ENCODE assay signal across 9 cellular contexts in the genomic region with DNA sequence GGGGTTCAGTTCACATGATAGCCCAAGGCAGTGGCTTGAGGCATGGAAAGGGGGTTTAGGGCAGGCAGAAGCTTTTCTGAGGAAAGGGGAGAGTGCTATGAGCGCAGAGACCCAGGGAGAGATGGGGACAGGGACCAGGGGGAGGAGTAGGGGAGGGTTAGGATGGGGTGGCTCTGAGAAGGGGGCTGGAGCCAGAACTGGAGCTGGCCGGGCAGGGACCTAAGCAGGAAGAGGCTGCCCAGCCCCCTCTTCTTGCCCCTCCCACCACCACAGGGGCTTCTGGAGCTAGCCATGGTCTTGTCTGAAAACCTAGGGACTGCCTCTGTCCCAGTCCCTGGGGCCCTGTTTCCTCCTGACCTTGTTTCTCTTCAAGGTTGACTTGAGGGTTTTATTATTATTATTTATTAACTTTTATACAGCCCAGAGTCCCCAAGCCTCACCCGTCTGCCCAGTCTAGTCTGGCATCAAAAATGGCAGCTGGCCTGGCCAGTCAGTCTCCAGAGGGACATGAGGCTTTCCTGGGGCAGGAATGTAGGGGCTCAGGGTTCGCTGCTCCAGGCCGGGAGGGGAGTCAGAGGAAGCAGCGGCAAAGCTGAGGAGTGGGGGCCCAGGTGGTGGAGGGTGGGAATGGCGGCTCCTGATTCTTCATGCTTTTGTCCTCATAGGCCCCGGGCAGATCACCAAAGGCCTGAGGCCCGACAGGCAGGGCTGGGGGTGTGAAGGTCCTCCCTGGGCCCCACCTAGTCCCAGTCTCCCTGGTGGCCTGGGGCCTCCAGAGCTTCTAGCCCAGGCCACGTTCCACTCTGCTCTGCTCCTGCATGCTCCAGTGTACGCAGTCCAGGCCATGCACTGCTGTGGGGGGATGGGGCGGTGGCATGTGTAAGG. TPM values are rescaled to one million over a fixed set of nuclear protein-coding genes. Genes with fewer than 3 reads are reported as not detected.
DNase-seq lines count a peak whose midpoint lies in the region; ATAC-seq and TF ChIP-seq lines count a peak whose summit lies in the region.
"Had no signal": no experiment of that assay in that cellular context is flagged by ENCODE, and none has a peak within 500 bp of the region (broad histone marks: within the 10 kb centered on the region; RNA-seq: fewer than 3 reads in every experiment).

No MANE protein-coding gene starts in this region.

- no peak for TF ChIP-seq POLR2A in uterus (IDR thresholded peaks at IDR 0.05)

- peak overlapping the region in 9 of 10 donors; percentile 18 to 96 (median 89) for H3K4me3 ChIP-seq in heart right ventricle
- peak overlapping the region; percentile 77 to 89 for H3K4me3 ChIP-seq in duodenal mucosa (ENCODE audit: low read depth in 1 of 2, low read length in 2 of 2)
- peak overlapping the region; percentile 44 for H3K4me3 ChIP-seq in naive thymus-derived CD4-positive, alpha-beta T cell (ENCODE audit: low read length)
- H3K4me3 ChIP-seq in uterus: peak overlapping the region in 1 of 2 donors; percentile 24

- intact Hi-C loops in heart right ventricle (cut with DNase I): loop anchor here in 5 of 10 donors (5.0 to 10.0 kb wide), 3 partner anchors 53 to 65 kb away; a partner anchor contains a TSS
- intact Hi-C loops in Right ventricle myocardium inferior (cut with DNase I): loop anchor here (10.0 kb wide), 1 partner anchor 125 kb away; no protein-coding TSS in a partner anchor
- intact Hi-C loops in naive thymus-derived CD4-positive, alpha-beta T cell (cut with micrococcal nuclease): loop anchor here (5.0 to 10.0 kb wide), 5 partner anchors 147 to 1615 kb away; a partner anchor contains a TSS
- intact Hi-C loops in uterus (cut with DNase I; ENCODE audit: low total_unique reads): no loop called here

- CTCF ChIA-PET in naive thymus-derived CD4-positive, alpha-beta T cell (lab: Charles Lee): interaction anchor here (0.6 to 1.9 kb wide), 4 partner anchors 24 to 126 kb away, joined by 3 to 6 read pairs (median 3); no protein-coding TSS in a partner anchor

- H3K27ac ChIP-seq in heart right ventricle (peak overlapping the region in 9 of 10 donors; percentile 58 to 100 (median 99)), duodenal mucosa (ENCODE audit: low read depth, low read length) (peak overlapping the region; percentile 45), uterus (peak overlapping the region; percentile 60 to 97)
- peak overlapping the region; percentile 98 for H3K27ac ChIP-seq in naive thymus-derived CD4-positive, alpha-beta T cell (ENCODE audit: low read depth, low read length)
- H3K27ac ChIP-seq: foreskin keratinocyte had no signal

- H3K4me1 ChIP-seq in heart right ventricle (peaks cover 52 to 90% (median 78%) of the 10 kb centered on the region in 9 donors), duodenal mucosa (ENCODE audit: control insufficient read depth in 1 of 2, insufficient read depth in 2 of 2, low read length in 2 of 2) (peaks cover 78 to 86% of the 10 kb centered on the region in 2 donors), uterus (peaks cover 0 to 41% of the 10 kb centered on the region in 2 donors)
- peaks cover 64 to 69% of the 10 kb centered on the region in 2 donors for H3K4me1 ChIP-seq in naive thymus-derived CD4-positive, alpha-beta T cell (ENCODE audit: control insufficient read depth in 2 of 2, insufficient read depth in 2 of 2, low read length in 2 of 2)

- ATAC-seq in heart right ventricle: no peak
- no peak for ATAC-seq in Right ventricle myocardium inferior
- no peak for ATAC-seq in naive thymus-derived CD4-positive, alpha-beta T cell
- ATAC-seq: foreskin keratinocyte had no signal

- H3K9me3 Mint-ChIP-seq in naive thymus-derived CD4-positive, alpha-beta T cell: no peaks in the 10 kb centered on the region

- POLR2A ChIA-PET in naive thymus-derived CD4-positive, alpha-beta T cell (lab: Charles Lee): interaction anchor here (0.6 to 6.4 kb wide), 8 partner anchors 9 to 63 kb away, joined by 3 to 83 read pairs (median 8); a partner anchor contains a TSS

- 51 to 57% methylated on average over 12 of the region's 12 CpGs for WGBS in heart right ventricle, 2 donors

- H3K27me3 Mint-ChIP-seq in naive thymus-derived CD4-positive, alpha-beta T cell: no peaks in the 10 kb centered on the region

- TF ChIP-seq CTCF in heart right ventricle (IDR thresholded peaks at IDR 0.05) (no peak), uterus (IDR thresholded peaks at IDR 0.05) (no peak)

- DNase-seq in heart right ventricle (no peak), Right ventricle myocardium inferior (ENCODE audit: missing footprints) (no peak), uterus (no peak), NCI-H187 (lab: John Stamatoyannopoulos, UW) (no peak), KBM-7 (no peak)
- no peak for DNase-seq in naive thymus-derived CD4-positive, alpha-beta T cell
- DNase-seq in stimulated activated CD4-positive, alpha-beta T cell treated with anti-CD3 and anti-CD28 coated beads, Interleukin-4, amount 100 ng/mL, for 4 hours: no peak
- DNase-seq: foreskin keratinocyte had no signal

- peak overlapping the region; percentile 39 to 97 for H3K9ac ChIP-seq in duodenal mucosa (ENCODE audit: low read depth in 1 of 2, low read length in 2 of 2)

- H3K4me3 Mint-ChIP-seq in naive thymus-derived CD4-positive, alpha-beta T cell: peak overlapping the region; percentile 23 to 99 (median 56)

- peaks cover 66 to 82% (median 78%) of the 10 kb centered on the region in 7 donors for H3K4me1 Mint-ChIP-seq in naive thymus-derived CD4-positive, alpha-beta T cell

- in situ Hi-C loops in KBM-7 (cut with MboI; ENCODE audit: low pct_unique_long_range_greater_than_20kb, low sequenced_read_pairs): no loop called here

- no peaks in the 10 kb centered on the region for H3K27me3 ChIP-seq in heart right ventricle
- H3K27me3 ChIP-seq in duodenal mucosa (ENCODE audit: control insufficient read depth in 1 of 2, insufficient read depth in 2 of 2, low read length in 2 of 2): no peaks in the 10 kb centered on the region
- no peaks in the 10 kb centered on the region for H3K27me3 ChIP-seq in naive thymus-derived CD4-positive, alpha-beta T cell (ENCODE audit: control insufficient read depth in 2 of 2, insufficient read depth in 2 of 2, low read length in 2 of 2)
- H3K27me3 ChIP-seq in uterus: no peaks in the 10 kb centered on the region
- H3K27me3 ChIP-seq: foreskin keratinocyte had no signal

- H3K9me3 ChIP-seq in heart right ventricle: no peaks in the 10 kb centered on the region
- H3K9me3 ChIP-seq in duodenal mucosa (ENCODE audit: control insufficient read depth in 1 of 2, low read length in 2 of 2): no peaks in the 10 kb centered on the region
- no peaks in the 10 kb centered on the region for H3K9me3 ChIP-seq in naive thymus-derived CD4-positive, alpha-beta T cell (ENCODE audit: control insufficient read depth in 2 of 3, low read length in 3 of 3)
- H3K9me3 ChIP-seq in uterus: no peaks in the 10 kb centered on the region

- H3K27ac Mint-ChIP-seq in naive thymus-derived CD4-positive, alpha-beta T cell: peak overlapping the region in 8 of 9 donors; percentile 76 to 99 (median 92)

- peaks cover 0 to 30% (median 5%) of the 10 kb centered on the region in 5 donors for H3K36me3 Mint-ChIP-seq in naive thymus-derived CD4-positive, alpha-beta T cell

- peaks cover 0 to 57% (median 7%) of the 10 kb centered on the region in 9 donors for H3K36me3 ChIP-seq in heart right ventricle
- H3K36me3 ChIP-seq in duodenal mucosa (ENCODE audit: control insufficient read depth in 1 of 2, insufficient read depth in 2 of 2, low read length in 2 of 2): peaks cover 23 to 46% of the 10 kb centered on the region in 2 donors
- H3K36me3 ChIP-seq in naive thymus-derived CD4-positive, alpha-beta T cell (ENCODE audit: control insufficient read depth in 2 of 3, insufficient read depth in 3 of 3, low read length in 3 of 3): peaks cover 8 to 27% (median 9%) of the 10 kb centered on the region in 3 experiments
- H3K36me3 ChIP-seq in uterus: no peaks in the 10 kb centered on the region

RNA-seq across cellular contexts. Expression of a gene that starts 5.7 kb away (rescaled TPM):
- total RNA-seq in heart right ventricle (100 to 1,000 TPM in 4 of 10 donors, 10 to 100 TPM in 6; 82.6 to 147 (median 90.4) TPM), Right ventricle myocardium inferior (109 TPM), uterus (100 to 1,000 TPM in 2 of 4 donors, 10 to 100 TPM in 2; 71.2 to 119 (median 102) TPM)
- 10 to 100 TPM; 27.9 to 67.0 TPM for polyA plus RNA-seq in heart right ventricle
- 10 to 100 TPM; 55.2 to 88.7 (median 59.1) TPM for total RNA-seq in naive thymus-derived CD4-positive, alpha-beta T cell
- 10 to 100 TPM; 23.9 to 50.5 TPM for polyA plus RNA-seq in naive thymus-derived CD4-positive, alpha-beta T cell

Comparison
In these comparisons a context has a peak if more than half of its experiments do, and no peak if none do; other contexts are left out.
1. H3K27ac ChIP-seq: peak in every context shown above with its lines; median percentile 99 in heart right ventricle; 98 in naive thymus-derived CD4-positive, alpha-beta T cell; 78 in uterus; 45 in duodenal mucosa.